Comparison of ENCODE assay signal across 8 cellular contexts in genomic region chr2:86764661-86765307, GRCh38. TPM values are rescaled to one million over a fixed set of nuclear protein-coding genes. Genes with fewer than 3 reads are reported as not detected.
DNase-seq lines count a peak whose midpoint lies in the region; ATAC-seq lines count a peak whose summit lies in the region.

No MANE protein-coding gene starts in this region.

- H3K36me3 Mint-ChIP-seq in T-cell: peaks cover 29% of the 10 kb centered on the region
- peaks cover 0 to 51% (median 14%) of the 10 kb centered on the region in 3 donors for H3K36me3 Mint-ChIP-seq in naive thymus-derived CD8-positive, alpha-beta T cell

- H3K9me3 Mint-ChIP-seq in T-cell: no peaks in the 10 kb centered on the region
- H3K9me3 Mint-ChIP-seq in naive thymus-derived CD8-positive, alpha-beta T cell: no peaks in the 10 kb centered on the region

- ATAC-seq in GM18511 (IDR thresholded peaks at IDR 0.05; ENCODE audit: unreplicated experiment) (peak; percentile 63), T-cell (replicated peaks in 1 of 4) (peak; percentile 58 to 75 (median 72)), esophagus mucosa (peak; percentile 57), HG02623 (IDR thresholded peaks at IDR 0.05; ENCODE audit: unreplicated experiment) (no peak)
- peak; percentile 74 to 75 for ATAC-seq in naive thymus-derived CD8-positive, alpha-beta T cell

- peaks cover 19 to 31% (median 22%) of the 10 kb centered on the region in 3 donors for H3K4me1 Mint-ChIP-seq in T-cell
- H3K4me1 Mint-ChIP-seq in naive thymus-derived CD8-positive, alpha-beta T cell: peaks cover 20 to 50% (median 28%) of the 10 kb centered on the region in 4 donors

- POLR2A ChIA-PET in T-cell (lab: Charles Lee): interaction anchor here in 1 of 2 donors (0.6 kb wide), 1 partner anchor 19 kb away, joined by 3 read pairs; no protein-coding TSS in a partner anchor
- POLR2A ChIA-PET in naive thymus-derived CD8-positive, alpha-beta T cell (lab: Charles Lee): interaction anchor here (0.7 to 7.1 kb wide), 11 partner anchors 10 to 322 kb away, joined by 3 to 61 read pairs (median 4); partner anchors contain the start of genes CD8A and CHMP3

- H3K27me3 Mint-ChIP-seq in T-cell: no peaks in the 10 kb centered on the region
- no peaks in the 10 kb centered on the region for H3K27me3 Mint-ChIP-seq in naive thymus-derived CD8-positive, alpha-beta T cell

- no peak overlapping the region for H3K4me3 Mint-ChIP-seq in T-cell
- H3K4me3 Mint-ChIP-seq in naive thymus-derived CD8-positive, alpha-beta T cell: peak overlapping the region in 4 of 10 donors; percentile 11 to 31 (median 19)

- peak overlapping the region in 1 of 2 donors; percentile 59 for H3K27ac Mint-ChIP-seq in T-cell
- peak overlapping the region; percentile 20 to 90 (median 82) for H3K27ac Mint-ChIP-seq in naive thymus-derived CD8-positive, alpha-beta T cell

- CTCF ChIA-PET in T-cell (lab: Charles Lee): interaction anchor here (0.6 to 2.2 kb wide), 8 partner anchors 11 to 480 kb away, joined by 3 to 10 read pairs (median 6); no protein-coding TSS in a partner anchor

- DNase-seq in CD1c-positive myeloid dendritic cell (ENCODE audit: extremely low spot score): peak; percentile 54
- peak; percentile 4 for DNase-seq in KG1 (lab: John Stamatoyannopoulos, UW)
- peak in 15 of 34 experiments; percentile 10 to 48 (median 32) for DNase-seq in T-cell
- peak in 9 of 10 donors; percentile 37 to 77 (median 63) for DNase-seq in naive thymus-derived CD8-positive, alpha-beta T cell
- DNase-seq in NCI-H2029 (lab: John Stamatoyannopoulos, UW): no peak

RNA-seq across cellular contexts. Expression of gene CD8A, which starts 25.9 kb away (rescaled TPM):
- total RNA-seq in T-cell (100 to 1,000 TPM in 4 of 5 donors, 10 to 100 TPM in 1; 92.1 to 194 (median 158) TPM), esophagus mucosa (0.44 TPM)
- total RNA-seq in naive thymus-derived CD8-positive, alpha-beta T cell: 100 to 1,000 TPM; 272 to 273 TPM
- 1,000 to 10,000 TPM in 1 of 3 donors, 100 to 1,000 TPM in 2; 885 to 1,018 (median 934) TPM for polyA plus RNA-seq in naive thymus-derived CD8-positive, alpha-beta T cell

RNA-seq across cellular contexts. Expression of gene RMND5A, which starts 44.7 kb away (rescaled TPM):
- 10 to 100 TPM; 27.0 to 37.3 (median 31.7) TPM for total RNA-seq in T-cell
- total RNA-seq in esophagus mucosa: 39.4 TPM
- total RNA-seq in naive thymus-derived CD8-positive, alpha-beta T cell: 10 to 100 TPM; 40.7 to 46.6 TPM
- polyA plus RNA-seq in naive thymus-derived CD8-positive, alpha-beta T cell: 10 to 100 TPM; 16.4 to 22.2 (median 21.6) TPM

Comparison
In these comparisons a context has a peak if more than half of its experiments do, and no peak if none do; other contexts are left out.
1. RNA of gene CD8A, which starts 25.9 kb away (total RNA-seq): 272 to 273 TPM in naive thymus-derived CD8-positive, alpha-beta T cell and 92.1 to 194 TPM in T-cell; 0.44 TPM in esophagus mucosa (single experiment); every median in the first group is over 10 times any median in the second.